Comparison of ENCODE assay signal across 33 cellular contexts in genomic region chr4:138935135-138935795, GRCh38.
"Had no signal": no experiment of that assay in that cellular context is flagged by ENCODE, and none has a peak within 500 bp of the region (broad histone marks: within the 10 kb centered on the region; RNA-seq: fewer than 3 reads in every experiment).

No MANE protein-coding gene starts in this region.

- ATAC-seq: activated CD4-positive, alpha-beta T cell treated with anti-CD3 and anti-CD28 coated beads for 36 hours; activated CD4-positive, CD25-positive, alpha-beta regulatory T cell treated with anti-CD3 and anti-CD28 coated beads, Interleukin-2, amount 50 U/mL, for 24 hours; activated CD8-positive, alpha-beta memory T cell treated with anti-CD3 and anti-CD28 coated beads, Interleukin-2, amount 10 ng/mL, durations not matched to agents 7 days and 5 days; activated CD8-positive, alpha-beta T cell treated with anti-CD3 and anti-CD28 coated beads, Interleukin-2, amount 10 ng/mL, durations not matched to agents 7 days and 5 days; activated naive CD8-positive, alpha-beta T cell treated with anti-CD3 and anti-CD28 coated beads, Interleukin-2, amount 50 U/mL, for 24 hours; body of pancreas; T-cell; T-helper 17 cell; WTC11 had no signal

- H3K4me1 ChIP-seq: body of pancreas, breast epithelium had no signal

- H3K27ac ChIP-seq: body of pancreas, brain microvascular endothelial cell, breast epithelium, WERI-Rb-1 had no signal

- DNase-seq: activated CD4-positive, alpha-beta memory T cell treated with anti-CD3 and anti-CD28 coated beads, Interleukin-2, amount 10 ng/mL, durations not matched to agents 7 days and 5 days; activated CD4-positive, alpha-beta T cell treated with anti-CD3 and anti-CD28 coated beads for 1 hour; activated CD4-positive, alpha-beta T cell treated with anti-CD3 and anti-CD28 coated beads for 36 hours; activated CD4-positive, alpha-beta T cell treated with anti-CD3 and anti-CD28 coated beads for 48 hours; activated CD4-positive, alpha-beta T cell treated with anti-CD3 and anti-CD28 coated beads, Interleukin-2, amount 10 ng/mL, durations not matched to agents 7 days and 5 days; activated CD4-positive, alpha-beta T cell treated with anti-CD3 and anti-CD28 coated beads, Interleukin-2, amount 50 U/mL, for 48 hours; activated CD4-positive, CD25-positive, alpha-beta regulatory T cell; activated CD8-positive, alpha-beta memory T cell treated with anti-CD3 and anti-CD28 coated beads for 24 hours; activated CD8-positive, alpha-beta memory T cell treated with anti-CD3 and anti-CD28 coated beads, Interleukin-2, amount 10 ng/mL, durations not matched to agents 7 days and 5 days; activated CD8-positive, alpha-beta memory T cell treated with anti-CD3 and anti-CD28 coated beads, Interleukin-2, amount 50 U/mL, for 48 hours; activated CD8-positive, alpha-beta T cell treated with anti-CD3 and anti-CD28 coated beads, Interleukin-2, amount 10 ng/mL, durations not matched to agents 7 days and 5 days; activated effector memory CD4-positive, alpha-beta T cell treated with Interleukin-2 at 50 U/mL for 16 hours; activated gamma-delta T cell; activated naive CD4-positive, alpha-beta T cell treated with anti-CD3 and anti-CD28 coated beads, Interleukin-2, amount 10 ng/mL, durations not matched to agents 7 days and 5 days; activated naive CD4-positive, alpha-beta T cell treated with Interleukin-2 at 50 U/mL for 16 hours; activated naive CD8-positive, alpha-beta T cell treated with anti-CD3 and anti-CD28 coated beads, Interleukin-2, amount 10 ng/mL, durations not matched to agents 7 days and 5 days; activated naive CD8-positive, alpha-beta T cell treated with anti-CD3 and anti-CD28 coated beads, Interleukin-2, amount 50 U/mL, for 24 hours; activated T-cell treated with anti-CD3 and anti-CD28 coated beads, Interleukin-2, amount 50 U/mL, for 24 hours; activated T-cell treated with anti-CD3 and anti-CD28 coated beads, Interleukin-2, amount 50 U/mL, for 48 hours; amniotic stem cell; aorta; body of pancreas; brain microvascular endothelial cell; central memory CD4-positive, alpha-beta T cell; T-cell; T-helper 17 cell; T-helper 9 cell; WERI-Rb-1 had no signal

- FAIRE-seq: astrocyte, TTC549 had no signal

- H3K27me3 ChIP-seq: body of pancreas, brain microvascular endothelial cell, breast epithelium had no signal

- H3K4me3 ChIP-seq: body of pancreas, breast epithelium had no signal

- H3K36me3 ChIP-seq: brain microvascular endothelial cell, breast epithelium, WERI-Rb-1 had no signal

- H3K9me3 ChIP-seq: body of pancreas, breast epithelium had no signal
